In genomic region chr18:58828399-58829121, GRCh38 we compare ENCODE assay signal across 18 cellular contexts. TPM values are rescaled to one million over a fixed set of nuclear protein-coding genes. Genes with fewer than 3 reads are reported as not detected.
DNase-seq lines count a peak whose midpoint lies in the region; ATAC-seq and TF ChIP-seq lines count a peak whose summit lies in the region.
"Had no signal": no experiment of that assay in that cellular context is flagged by ENCODE, and none has a peak within 500 bp of the region (broad histone marks: within the 10 kb centered on the region; RNA-seq: fewer than 3 reads in every experiment).

No MANE protein-coding gene starts in this region.

- DNase-seq in GM23338 (ENCODE audit: low spot score), result no peak
- no peak for DNase-seq in chondrocyte (ENCODE audit: low spot score)
- no peak for DNase-seq in mesendoderm
- DNase-seq in vagina (ENCODE audit: extremely low spot score in 2 of 2), result no peak
- DNase-seq in NCI-H1930 (lab: John Stamatoyannopoulos, UW), result no peak
- DNase-seq in GM13976 (ENCODE audit: low spot score), result no peak
- DNase-seq: Calu3; CD4-positive, alpha-beta memory T cell; DMS79; HFFc6; NCI-H1048; NCI-H1436 treated with DMSO at 0.1 percent for 48 hours; NCI-H2081 treated with DMSO at 0.1 percent for 48 hours; NCI-H510A; NCI-H774; PC-3 had no signal

- no peak for TF ChIP-seq POLR2A in vagina (IDR thresholded peaks at IDR 0.05)

- H3K4me1 ChIP-seq in GM23338 (ENCODE audit: insufficient read depth) (peaks cover 20% of the 10 kb centered on the region), mesendoderm (ENCODE audit: control insufficient read depth, low read depth, low read length) (no peaks in the 10 kb centered on the region), skeletal muscle tissue (ENCODE audit: control insufficient read depth in 3 of 3, insufficient read depth in 3 of 3, low read length in 3 of 3) (peaks cover 7 to 8% (median 8%) of the 10 kb centered on the region in 3 donors), vagina (no peaks in the 10 kb centered on the region)

- H2BK120ac ChIP-seq in mesendoderm (ENCODE audit: low read depth, low read length), result no peak overlapping the region

- H3K9me3 Mint-ChIP-seq in GM23338 (peaks cover 19% of the 10 kb centered on the region), chondrocyte (ENCODE audit: low read depth) (peaks cover 4% of the 10 kb centered on the region)

- H3K9me3 ChIP-seq in skeletal muscle tissue (ENCODE audit: control insufficient read depth in 3 of 3, low read length in 3 of 3), result no peaks in the 10 kb centered on the region
- H3K9me3 ChIP-seq in vagina, result no peaks in the 10 kb centered on the region

- H3K36me3 ChIP-seq in GM23338 (ENCODE audit: insufficient read depth), result no peaks in the 10 kb centered on the region; the same call in 1 of the 2 replicates
- H3K36me3 ChIP-seq in mesendoderm (ENCODE audit: control insufficient read depth, insufficient read depth, low read length), result no peaks in the 10 kb centered on the region
- no peaks in the 10 kb centered on the region for H3K36me3 ChIP-seq in skeletal muscle tissue (ENCODE audit: control insufficient read depth in 3 of 3, insufficient read depth in 3 of 3, low read length in 3 of 3)
- H3K36me3 ChIP-seq in vagina, result no peaks in the 10 kb centered on the region

- no peak for TF ChIP-seq CTCF in GM23338 (conservative IDR thresholded peaks at IDR 0.05; ENCODE audit: low read depth in 2 of 2)
- no peak for TF ChIP-seq CTCF in chondrocyte (IDR thresholded peaks at IDR 0.05)
- no peak for TF ChIP-seq CTCF in vagina (IDR thresholded peaks at IDR 0.05)
- no peak for TF ChIP-seq CTCF in GM13976 (IDR thresholded peaks at IDR 0.05; ENCODE audit: borderline replicate concordance, control extremely low read depth, extremely low read depth, insufficient read depth, missing control alignments)

- H3K4ac ChIP-seq in mesendoderm (ENCODE audit: low read depth, low read length), result peak overlapping the region; percentile 48

- in situ Hi-C loops in GM13976 (cut with MboI; ENCODE audit: low sequenced_read_pairs, unreplicated experiment), result no loop called here

- H3F3A ChIP-seq in GM23338 (replicated peaks; ENCODE audit: low read depth), result 0 out of 2 replicates have a peak, but pooled peaks cover 5% of the 10 kb centered on the region

- no peaks in the 10 kb centered on the region for H3K79me1 ChIP-seq in mesendoderm (ENCODE audit: low read length)

- H3K79me2 ChIP-seq in GM23338 (replicated peaks; ENCODE audit: insufficient read depth) (no peaks in the 10 kb centered on the region), mesendoderm (ENCODE audit: control insufficient read depth, insufficient read depth, low read length) (no peaks in the 10 kb centered on the region)

- H3K9me2 ChIP-seq in GM23338 (ENCODE audit: insufficient read depth), result no peaks in the 10 kb centered on the region

- no peaks in the 10 kb centered on the region for H4K20me1 ChIP-seq in GM23338 (replicated peaks; ENCODE audit: insufficient read depth)

- H3K4me1 Mint-ChIP-seq in GM23338 (peaks cover 18% of the 10 kb centered on the region), chondrocyte (ENCODE audit: low read depth) (peaks cover 41% of the 10 kb centered on the region)

- ATAC-seq in GM23338, result no peak
- no peak for ATAC-seq in HG02571 (IDR thresholded peaks at IDR 0.05; ENCODE audit: unreplicated experiment)
- ATAC-seq: PC-3 had no signal

- no peak overlapping the region for H3K23ac ChIP-seq in mesendoderm (ENCODE audit: low read length)

- peak overlapping the region; percentile 46 for H2AK5ac ChIP-seq in mesendoderm (ENCODE audit: low read length)

- WGBS in mesendoderm (ENCODE audit: extremely low coverage, insufficient coverage, low lambda C conversion rate), result no CpG with 5 or more reads among the region's 12 CpGs

- no peak overlapping the region for H3K18ac ChIP-seq in mesendoderm (ENCODE audit: low read length)

- H3K27me3 Mint-ChIP-seq in GM23338 (ENCODE audit: insufficient read depth, low read depth, poor library complexity) (peaks cover 6% of the 10 kb centered on the region), chondrocyte (ENCODE audit: low read depth) (no peaks in the 10 kb centered on the region)

- H3K27ac ChIP-seq in GM23338 (ENCODE audit: low read depth) (no peak overlapping the region), mesendoderm (ENCODE audit: low read depth, low read length) (no peak overlapping the region), skeletal muscle tissue (ENCODE audit: low read depth, low read length) (peak overlapping the region; percentile 60), vagina (no peak overlapping the region)

- no peak overlapping the region for H2BK5ac ChIP-seq in mesendoderm (ENCODE audit: low read length)

- no peak overlapping the region for H2BK15ac ChIP-seq in mesendoderm (replicated peaks; ENCODE audit: low read depth)

- H3K27ac Mint-ChIP-seq in GM23338 (no peak overlapping the region), chondrocyte (ENCODE audit: unreplicated experiment) (peak overlapping the region; percentile 89)
- H3K27ac Mint-ChIP-seq: CD4-positive, alpha-beta memory T cell; HFFc6 had no signal

- H4K8ac ChIP-seq in mesendoderm (ENCODE audit: low read depth, low read length), result no peak overlapping the region

- H3K4me3 ChIP-seq in GM23338, result no peak overlapping the region
- H3K4me3 ChIP-seq in mesendoderm (ENCODE audit: low read length), result no peak overlapping the region
- H3K4me3 ChIP-seq in skeletal muscle tissue (ENCODE audit: low read length in 3 of 3), result no peak overlapping the region
- H3K4me3 ChIP-seq in vagina, result no peak overlapping the region

- H3K56ac ChIP-seq in mesendoderm (ENCODE audit: low read length), result no peak overlapping the region

- H3K4me3 Mint-ChIP-seq in GM23338, result no peak overlapping the region; the same call in 2 of the 3 replicates
- no peak overlapping the region for H3K4me3 Mint-ChIP-seq in chondrocyte (ENCODE audit: unreplicated experiment)
- H3K4me3 Mint-ChIP-seq: CD4-positive, alpha-beta memory T cell; HFFc6 had no signal

- H2AFZ ChIP-seq in GM23338, result peak overlapping the region; percentile 85; the same call in 1 of the 2 replicates

- H3K4me2 ChIP-seq in GM23338 (no peak overlapping the region), mesendoderm (ENCODE audit: low read length) (no peak overlapping the region)

- no peak overlapping the region for H4K5ac ChIP-seq in mesendoderm (ENCODE audit: low read length)

- H3K27me3 ChIP-seq in GM23338 (ENCODE audit: insufficient read depth), result no peaks in the 10 kb centered on the region
- no peaks in the 10 kb centered on the region for H3K27me3 ChIP-seq in mesendoderm (ENCODE audit: insufficient read depth, low read length, poor library complexity)
- H3K27me3 ChIP-seq in skeletal muscle tissue (ENCODE audit: control insufficient read depth in 3 of 3, insufficient read depth in 3 of 3, low read length in 3 of 3), result no peaks in the 10 kb centered on the region
- H3K27me3 ChIP-seq in vagina, result no peaks in the 10 kb centered on the region

- intact Hi-C loops in vagina (cut with DNase I), result no loop called here

- H3K36me3 Mint-ChIP-seq in GM23338 (ENCODE audit: low read depth) (peaks cover 20% of the 10 kb centered on the region), chondrocyte (ENCODE audit: low read depth) (no peaks in the 10 kb centered on the region)
- H3K36me3 Mint-ChIP-seq: CD4-positive, alpha-beta memory T cell had no signal

- H3K9ac ChIP-seq in mesendoderm (ENCODE audit: low read length) (no peak overlapping the region), skeletal muscle tissue (ENCODE audit: low read depth in 1 of 3, low read length in 3 of 3) (no peak overlapping the region)

TF ChIP-seq in GM23338, 12 proteins besides CTCF, POLR2A, EP300 and RAD21:
- no peak for TF ChIP-seq EZH2 (IDR thresholded peaks at IDR 0.05; ENCODE audit: low read depth, unreplicated experiment)
- no peak for TF ChIP-seq STAT1 (IDR thresholded peaks at IDR 0.05; ENCODE audit: unreplicated experiment)

RNA-seq across cellular contexts. Expression of gene ZNF532, which starts 36.1 kb away (rescaled TPM):
- total RNA-seq in GM23338 (2014; rRNA removed; shearing (Covaris generic)), result 216 and 225 TPM in 2 replicates
- 49.8 and 51.5 TPM in 2 replicates for polyA plus RNA-seq in GM23338 (2016; fragmentation: Nextera tagmentation; extraction: Ambion mirVana)
- 123 to 163 TPM (median 162 TPM) in 3 replicates for total RNA-seq in chondrocyte
- 91.0 TPM for polyA plus RNA-seq in mesendoderm (2013, experiment 1 of 2)
- polyA plus RNA-seq in mesendoderm (2013, experiment 2 of 2), result 94.4 TPM
- 69.4 TPM for total RNA-seq in skeletal muscle tissue
- 77.1 TPM for total RNA-seq in vagina
